In genomic region chr17:74185786-74186185, GRCh38 we compare ENCODE assay signal across 29 cellular contexts.
"Had no signal": no experiment of that assay in that cellular context is flagged by ENCODE, and none has a peak within 500 bp of the region (broad histone marks: within the 10 kb centered on the region; RNA-seq: fewer than 3 reads in every experiment).

No MANE protein-coding gene starts in this region.

- H3K4me1 Mint-ChIP-seq: activated CD4-positive, alpha-beta memory T cell treated with anti-CD3 and anti-CD28 coated beads, Interleukin-2, amount 10 ng/mL, durations not matched to agents 7 days and 5 days; activated CD4-positive, alpha-beta T cell treated with anti-CD3 and anti-CD28 coated beads, Interleukin-2, amount 10 ng/mL, durations not matched to agents 24 days and 14 days; activated naive CD4-positive, alpha-beta T cell treated with anti-CD3 and anti-CD28 coated beads, Interleukin-2, amount 50 U/mL, for 24 hours; stimulated activated naive B cell treated with anti-CD40 and anti-IgM and Interleukin-4, amounts not matched to agents 10 μg/mL and 1 μg/mL and 100 μg/mL, for 72 hours had no signal

- H3K36me3 ChIP-seq: cardiac muscle cell, heart right ventricle, right lobe of liver, vagina had no signal

- H3K4me3 ChIP-seq: body of pancreas, cardiac muscle cell, heart right ventricle, mucosa of descending colon, right lobe of liver, skin epidermis, testis, vagina had no signal

- H3K27ac ChIP-seq: body of pancreas, cardiac muscle cell, heart right ventricle, right lobe of liver, skin epidermis, testis, vagina, VCaP had no signal

- ATAC-seq: activated CD4-positive, CD25-positive, alpha-beta regulatory T cell treated with anti-CD3 and anti-CD28 coated beads, Interleukin-2, amount 50 U/mL, for 24 hours; body of pancreas; heart right ventricle; left colon; mucosa of descending colon; right lobe of liver; stimulated activated naive B cell treated with anti-CD40 and anti-IgM and Interleukin-4, amounts not matched to agents 10 μg/mL and 1 μg/mL and 100 μg/mL, for 72 hours had no signal

- DNase-seq: activated CD4-positive, alpha-beta memory T cell treated with anti-CD3 and anti-CD28 coated beads, Interleukin-2, amount 10 ng/mL, durations not matched to agents 7 days and 5 days; activated CD4-positive, alpha-beta T cell treated with anti-CD3 and anti-CD28 coated beads, Interleukin-2, amount 10 ng/mL, durations not matched to agents 24 days and 14 days; activated gamma-delta T cell treated with Interleukin-2 at 50 U/mL for 16 hours; anterior cingulate cortex; body of pancreas; dermis blood vessel endothelial cell; effector CD8-positive, alpha-beta T cell; erythroblast; foreskin fibroblast; heart right ventricle; islet precursor cell; left colon; mesendoderm; mucosa of descending colon; occipital lobe; right lobe of liver; stimulated activated CD4-positive, alpha-beta T cell treated with anti-CD3 and anti-CD28 coated beads, Interleukin-15, amount 100 ng/mL, for 24 hours; stimulated activated CD4-positive, alpha-beta T cell treated with anti-CD3 and anti-CD28 coated beads, Interleukin-2, amount 100 ng/mL, for 48 hours; stimulated activated CD8-positive, alpha-beta memory T cell treated with anti-CD3 and anti-CD28 coated beads, Interleukin-4, amount 100 ng/mL, for 48 hours; stimulated activated naive B cell treated with anti-CD40 and anti-IgM and Interleukin-4, amounts not matched to agents 10 μg/mL and 1 μg/mL and 100 μg/mL, for 72 hours; testis had no signal

- H3K4me3 Mint-ChIP-seq: activated CD4-positive, alpha-beta memory T cell treated with anti-CD3 and anti-CD28 coated beads, Interleukin-2, amount 10 ng/mL, durations not matched to agents 7 days and 5 days; activated CD4-positive, alpha-beta T cell treated with anti-CD3 and anti-CD28 coated beads, Interleukin-2, amount 10 ng/mL, durations not matched to agents 24 days and 14 days; activated naive CD4-positive, alpha-beta T cell treated with anti-CD3 and anti-CD28 coated beads, Interleukin-2, amount 50 U/mL, for 24 hours; neural crest cell; stimulated activated naive B cell treated with anti-CD40 and anti-IgM and Interleukin-4, amounts not matched to agents 10 μg/mL and 1 μg/mL and 100 μg/mL, for 72 hours; type B pancreatic cell had no signal

- H3K4me1 ChIP-seq: body of pancreas, heart right ventricle, right lobe of liver, testis, vagina had no signal

- H3K36me3 Mint-ChIP-seq: activated naive CD4-positive, alpha-beta T cell treated with anti-CD3 and anti-CD28 coated beads, Interleukin-2, amount 50 U/mL, for 24 hours; stimulated activated naive B cell treated with anti-CD40 and anti-IgM and Interleukin-4, amounts not matched to agents 10 μg/mL and 1 μg/mL and 100 μg/mL, for 72 hours; type B pancreatic cell had no signal

- H3K27ac Mint-ChIP-seq: activated CD4-positive, alpha-beta memory T cell treated with anti-CD3 and anti-CD28 coated beads, Interleukin-2, amount 10 ng/mL, durations not matched to agents 7 days and 5 days; activated CD4-positive, alpha-beta T cell treated with anti-CD3 and anti-CD28 coated beads, Interleukin-2, amount 10 ng/mL, durations not matched to agents 24 days and 14 days; activated naive CD4-positive, alpha-beta T cell treated with anti-CD3 and anti-CD28 coated beads, Interleukin-2, amount 50 U/mL, for 24 hours; stimulated activated naive B cell treated with anti-CD40 and anti-IgM and Interleukin-4, amounts not matched to agents 10 μg/mL and 1 μg/mL and 100 μg/mL, for 72 hours; type B pancreatic cell had no signal

- H3K27me3 ChIP-seq: body of pancreas, cardiac muscle cell, right lobe of liver, testis, vagina had no signal

- H3K9me3 Mint-ChIP-seq: activated CD4-positive, alpha-beta memory T cell treated with anti-CD3 and anti-CD28 coated beads, Interleukin-2, amount 10 ng/mL, durations not matched to agents 7 days and 5 days; activated CD4-positive, alpha-beta T cell treated with anti-CD3 and anti-CD28 coated beads, Interleukin-2, amount 10 ng/mL, durations not matched to agents 24 days and 14 days; activated naive CD4-positive, alpha-beta T cell treated with anti-CD3 and anti-CD28 coated beads, Interleukin-2, amount 50 U/mL, for 24 hours; neural crest cell; type B pancreatic cell had no signal

- H3K9me3 ChIP-seq: body of pancreas, heart right ventricle, mucosa of descending colon, right lobe of liver, testis, vagina had no signal
